Comparison of ENCODE assay signal across 12 cellular contexts in the genomic region with DNA sequence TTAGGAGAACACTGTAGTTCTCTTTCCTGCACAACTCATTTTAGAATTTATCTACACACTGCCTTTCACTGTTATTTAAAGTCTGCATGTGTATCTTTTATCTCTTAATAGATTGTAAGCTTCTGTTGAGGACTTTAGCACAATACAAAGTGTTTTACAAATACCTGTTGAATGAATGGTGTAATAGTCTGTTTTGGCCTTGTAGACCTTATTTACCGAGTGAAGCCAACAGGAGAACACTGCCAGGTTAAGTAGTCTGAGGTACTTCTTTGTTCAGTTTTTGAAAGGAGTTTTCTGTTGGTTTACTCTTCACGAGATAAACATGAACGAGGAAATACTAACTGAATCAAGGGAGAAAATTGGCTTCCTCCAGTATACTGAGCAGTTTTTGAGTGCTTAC. TPM values are rescaled to one million over a fixed set of nuclear protein-coding genes. Genes with fewer than 3 reads are reported as not detected.
DNase-seq lines count a peak whose midpoint lies in the region; ATAC-seq and TF ChIP-seq lines count a peak whose summit lies in the region.
"Had no signal": no experiment of that assay in that cellular context is flagged by ENCODE, and none has a peak within 500 bp of the region (broad histone marks: within the 10 kb centered on the region; RNA-seq: fewer than 3 reads in every experiment).

No MANE protein-coding gene starts in this region.

- no peak overlapping the region for H3K4me3 Mint-ChIP-seq in T-helper 17 cell

- no peak for TF ChIP-seq POLR2A in uterus (IDR thresholded peaks at IDR 0.05)

- H3K9me3 ChIP-seq in cardiac muscle cell (ENCODE audit: low read depth) (no peaks in the 10 kb centered on the region), T-helper 17 cell (ENCODE audit: control insufficient read depth, low read length, poor library complexity, severe bottlenecking) (no peaks in the 10 kb centered on the region), left lung (no peaks in the 10 kb centered on the region), uterus (no peaks in the 10 kb centered on the region)

- no peak for DNase-seq in cardiac muscle cell (ENCODE audit: low read depth in 1 of 2, low spot score in 1 of 2)
- DNase-seq in left ventricle myocardium superior = no peak
- no peak for DNase-seq in T-helper 17 cell
- no peak for DNase-seq in left lung
- DNase-seq in uterus = no peak
- DNase-seq in UCSD-AML1 (lab: John Stamatoyannopoulos, UW; ENCODE audit: unreplicated experiment) = no peak
- DNase-seq in cardiac septum (ENCODE audit: low spot score) = no peak
- DNase-seq: activated CD4-positive, alpha-beta T cell treated with anti-CD3 and anti-CD28 coated beads for 4 hours; erythroblast had no signal

- peaks cover 26% of the 10 kb centered on the region for H3K4me1 Mint-ChIP-seq in T-helper 17 cell

- intact Hi-C loops in left ventricle myocardium superior (cut with micrococcal nuclease) (no loop called here), left lung (cut with DNase I) (no loop called here), uterus (cut with DNase I; ENCODE audit: low total_unique reads) (no loop called here), cardiac septum (cut with DNase I) (no loop called here)

- H3K4me1 ChIP-seq in cardiac muscle cell (ENCODE audit: low read depth) (peaks cover 6% of the 10 kb centered on the region), left lung (peaks cover 7 to 19% of the 10 kb centered on the region in 2 donors), uterus (peaks cover 0 to 14% of the 10 kb centered on the region in 2 donors)

- H3K36me3 ChIP-seq in cardiac muscle cell = peaks cover 7% of the 10 kb centered on the region
- H3K36me3 ChIP-seq in left lung = no peaks in the 10 kb centered on the region
- H3K36me3 ChIP-seq in uterus = no peaks in the 10 kb centered on the region
- H3K36me3 ChIP-seq: brain microvascular endothelial cell had no signal

- peak overlapping the region; percentile 6 for H3K27ac ChIP-seq in cardiac muscle cell
- peak overlapping the region in 1 of 2 donors; percentile 58 for H3K27ac ChIP-seq in left lung
- peak overlapping the region; percentile 4 to 61 for H3K27ac ChIP-seq in uterus
- H3K27ac ChIP-seq: brain microvascular endothelial cell had no signal

- H3K27me3 Mint-ChIP-seq in T-helper 17 cell = no peaks in the 10 kb centered on the region

- H3K36me3 Mint-ChIP-seq in T-helper 17 cell (ENCODE audit: low read depth) = peaks cover 8% of the 10 kb centered on the region

- TF ChIP-seq CTCF in cardiac muscle cell (IDR thresholded peaks at IDR 0.05; ENCODE audit: low read depth, low read length) = no peak
- no peak for TF ChIP-seq CTCF in left lung (IDR thresholded peaks at IDR 0.05)
- TF ChIP-seq CTCF in uterus (IDR thresholded peaks at IDR 0.05) = no peak

- H3K27me3 ChIP-seq in cardiac muscle cell = no peaks in the 10 kb centered on the region
- H3K27me3 ChIP-seq in left lung = no peaks in the 10 kb centered on the region
- H3K27me3 ChIP-seq in uterus = no peaks in the 10 kb centered on the region
- H3K27me3 ChIP-seq: brain microvascular endothelial cell had no signal

- peak overlapping the region; percentile 32 for H3K27ac Mint-ChIP-seq in T-helper 17 cell

- ATAC-seq in left ventricle myocardium superior (no peak), T-helper 17 cell (no peak), left lung (peak; percentile 74), HG03025 (IDR thresholded peaks at IDR 0.05; ENCODE audit: low FRiP score, unreplicated experiment) (no peak)
- ATAC-seq: sciatic nerve had no signal

- H3K4me3 ChIP-seq in cardiac muscle cell (no peak overlapping the region), left lung (no peak overlapping the region), uterus (no peak overlapping the region)

RNA-seq across cellular contexts. Expression of a gene that starts 31.0 kb away (rescaled TPM):
- total RNA-seq in cardiac muscle cell (10.6 and 14.2 TPM in 2 replicates), left ventricle myocardium superior (17.8 TPM), T-helper 17 cell (1 to 10 TPM; 8.1 to 9.6 TPM), left lung (10 to 100 TPM; 23.3 to 32.3 TPM), uterus (10 to 100 TPM; 11.5 to 27.7 (median 16.7) TPM), cardiac septum (27.3 TPM)
- polyA plus RNA-seq in cardiac muscle cell = 1.5 and 3.9 TPM in 2 replicates
